8 cellular contexts compared by ENCODE assay signal in the genomic region with DNA sequence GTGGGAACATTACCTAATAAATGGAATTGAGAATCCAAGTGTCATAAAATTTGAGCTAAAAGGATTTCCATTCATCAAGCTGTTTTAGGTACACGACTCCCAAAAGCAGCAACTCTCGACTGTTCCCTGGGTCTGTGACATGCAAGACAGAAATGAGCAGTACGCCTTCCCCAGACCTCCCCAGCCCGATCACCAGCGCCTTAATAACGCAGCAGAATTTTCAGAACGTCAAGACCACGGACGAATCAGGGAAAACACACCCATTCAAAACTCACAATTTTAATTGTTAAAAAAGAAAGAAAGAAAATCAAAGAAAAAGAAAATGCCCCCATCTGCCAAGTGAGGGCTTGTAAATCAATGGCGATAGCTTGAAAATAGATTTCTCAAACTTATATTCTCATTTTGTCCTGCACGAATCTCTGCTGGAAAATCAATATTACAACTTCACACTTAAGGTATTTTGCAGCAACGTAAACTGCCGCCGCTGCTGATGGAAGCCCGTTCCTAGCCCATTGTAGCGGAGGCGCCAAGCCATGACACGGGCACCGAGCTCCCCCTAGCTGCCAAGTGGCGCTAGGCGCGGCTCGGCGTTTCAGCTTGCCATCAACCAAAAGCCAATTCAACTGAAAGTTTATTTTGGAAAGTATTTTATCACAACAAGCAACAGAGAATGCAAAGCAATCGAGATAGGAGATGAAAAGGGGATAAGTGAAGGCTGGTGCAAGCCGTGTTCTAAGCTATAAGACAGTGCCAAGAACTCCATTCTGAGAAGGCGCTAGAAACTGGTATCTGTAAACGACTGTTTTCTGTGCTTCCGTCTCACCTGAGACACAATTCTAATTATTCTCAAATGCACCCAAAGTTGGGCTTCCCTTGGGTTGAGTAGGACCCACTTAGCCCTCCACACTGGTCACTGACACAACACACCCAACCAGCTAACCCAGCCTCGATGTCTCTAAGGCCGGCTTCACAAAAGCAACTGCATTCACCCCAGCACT. TPM values are rescaled to one million over a fixed set of nuclear protein-coding genes. Genes with fewer than 3 reads are reported as not detected.
DNase-seq lines count a peak whose midpoint lies in the region; ATAC-seq lines count a peak whose summit lies in the region.

No MANE protein-coding gene starts in this region.

- no peak overlapping the region for H3K4me3 ChIP-seq in skeletal muscle satellite cell (ENCODE audit: low read length)

- peaks cover 53% of the 10 kb centered on the region for H3K4me1 Mint-ChIP-seq in T-helper 2 cell treated with Interferon-gamma antibody and Interleukin-4, amounts not matched to agents 5 μg/mL and 100 μg/mL, for 36 hours (ENCODE audit: low read depth)

- ATAC-seq in GM21619 (IDR thresholded peaks at IDR 0.05; ENCODE audit: unreplicated experiment) = peak; percentile 86

- H3K36me3 ChIP-seq in skeletal muscle satellite cell (ENCODE audit: insufficient read depth, low read length) = no peaks in the 10 kb centered on the region

- peak; percentile 74 for DNase-seq in DMS53 (lab: John Stamatoyannopoulos, UW)
- peak; percentile 46 for DNase-seq in MV-4-11 (lab: John Stamatoyannopoulos, UW)
- peak; percentile 86 for DNase-seq in T-helper 2 cell treated with Interferon-gamma antibody and Interleukin-4, amounts not matched to agents 5 μg/mL and 100 μg/mL, for 36 hours (ENCODE audit: low spot score)
- peak in 55 of 58 donors; percentile 24 to 84 (median 58) for DNase-seq in anterior cingulate cortex (lab: John Stamatoyannopoulos, UW)
- DNase-seq in hippocampal formation (lab: John Stamatoyannopoulos, UW) = peak; percentile 61 to 76
- DNase-seq in cortex of kidney (lab: John Stamatoyannopoulos, UW) = no peak

- H3K4me1 ChIP-seq in skeletal muscle satellite cell (ENCODE audit: control insufficient read depth, insufficient read depth, low read length) = no peaks in the 10 kb centered on the region

- H3K36me3 Mint-ChIP-seq in T-helper 2 cell treated with Interferon-gamma antibody and Interleukin-4, amounts not matched to agents 5 μg/mL and 100 μg/mL, for 36 hours (ENCODE audit: low read depth) = peaks cover 77% of the 10 kb centered on the region

- H3K9ac ChIP-seq in skeletal muscle satellite cell (ENCODE audit: low read depth, low read length) = no peak overlapping the region

- H3K27me3 Mint-ChIP-seq in T-helper 2 cell treated with Interferon-gamma antibody and Interleukin-4, amounts not matched to agents 5 μg/mL and 100 μg/mL, for 36 hours (ENCODE audit: low read depth) = peaks cover 3% of the 10 kb centered on the region

- H3K4me2 ChIP-seq in skeletal muscle satellite cell (ENCODE audit: low read length) = peak overlapping the region; percentile 47

- peaks cover 49% of the 10 kb centered on the region for H3K27me3 ChIP-seq in skeletal muscle satellite cell (ENCODE audit: control insufficient read depth, insufficient read depth, low read length)

- peak overlapping the region; percentile 99 for H3K27ac Mint-ChIP-seq in T-helper 2 cell treated with Interferon-gamma antibody and Interleukin-4, amounts not matched to agents 5 μg/mL and 100 μg/mL, for 36 hours

- no peaks in the 10 kb centered on the region for H3K9me3 ChIP-seq in skeletal muscle satellite cell (replicated peaks; ENCODE audit: low read length)

- H3K9me3 Mint-ChIP-seq in T-helper 2 cell treated with Interferon-gamma antibody and Interleukin-4, amounts not matched to agents 5 μg/mL and 100 μg/mL, for 36 hours = no peaks in the 10 kb centered on the region

- H3K4me3 Mint-ChIP-seq in T-helper 2 cell treated with Interferon-gamma antibody and Interleukin-4, amounts not matched to agents 5 μg/mL and 100 μg/mL, for 36 hours = peak overlapping the region; percentile 96

RNA-seq across cellular contexts. Expression of a gene that starts 5.5 kb away (rescaled TPM):
- total RNA-seq in skeletal muscle satellite cell (2012; rRNA removed) = under 0.01 TPM in 2 replicates
